In genomic region chr13:100176781-100177389, GRCh38 we compare ENCODE assay signal across 2 cellular contexts.
TF ChIP-seq lines count a peak whose summit lies in the region.

No MANE protein-coding gene starts in this region.

TF ChIP-seq in GM23338, 12 proteins besides CTCF, POLR2A, EP300 and RAD21 (continued from another document):
- TF ChIP-seq NANOG (IDR thresholded peaks at IDR 0.05; ENCODE audit: borderline replicate concordance), result no peak
- TF ChIP-seq POLR2AphosphoS5 (IDR thresholded peaks at IDR 0.05; ENCODE audit: low read depth), result no peak
- no peak for TF ChIP-seq REST (IDR thresholded peaks at IDR 0.05; ENCODE audit: unreplicated experiment)
- no peak for TF ChIP-seq ZNF114 (CRISPR knock-in tag; IDR thresholded peaks at IDR 0.05)
- TF ChIP-seq CREB1 (CRISPR knock-in tag; IDR thresholded peaks at IDR 0.05; ENCODE audit: low read depth), result no peak
- no peak for TF ChIP-seq EZH2phosphoT487 (IDR thresholded peaks at IDR 0.05; ENCODE audit: unreplicated experiment)
- no peak for TF ChIP-seq ZNF331 (CRISPR knock-in tag; IDR thresholded peaks at IDR 0.05; ENCODE audit: low read depth)

TF ChIP-seq in GM12878, 131 proteins besides CTCF, POLR2A, EP300 and RAD21 (continued from another document):
- TF ChIP-seq NKRF (conservative IDR thresholded peaks at IDR 0.05) (no peak), TAF1 (IDR thresholded peaks at IDR 0.05; ENCODE audit: borderline replicate concordance, low read depth, low read length) (no peak), FOS (IDR thresholded peaks at IDR 0.05; ENCODE audit: borderline replicate concordance, extremely low read depth, insufficient read length) (no peak), HDAC6 (IDR thresholded peaks at IDR 0.05; ENCODE audit: unreplicated experiment) (no peak)
